ENCODE assay signal across 1 cellular context in the genomic region with DNA sequence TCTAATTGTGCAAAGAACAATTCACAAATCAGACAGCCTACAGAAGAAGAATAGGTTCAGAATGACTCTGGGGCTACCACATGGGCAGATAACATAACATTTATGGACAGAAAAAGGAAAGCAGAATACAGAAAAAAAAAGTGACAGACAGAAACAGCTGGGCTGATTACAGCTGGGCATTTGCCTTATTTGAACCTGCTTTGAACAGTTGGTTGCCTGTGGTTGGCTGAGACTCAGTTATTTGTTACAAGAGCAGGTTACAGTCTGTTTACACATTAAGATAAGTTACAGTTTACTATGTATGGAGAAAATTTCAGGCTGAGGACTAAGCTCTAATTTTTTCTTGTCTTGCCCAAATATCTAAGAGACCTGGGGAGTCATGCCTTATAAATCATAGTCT.
TF ChIP-seq lines count a peak whose summit lies in the region.

No MANE protein-coding gene starts in this region.

TF ChIP-seq in H1, 55 proteins besides CTCF, POLR2A, EP300 and RAD21:
- TF ChIP-seq CHD7 (IDR thresholded peaks at IDR 0.05; ENCODE audit: insufficient replicate concordance, low read length) (no peak), MAX (IDR thresholded peaks at IDR 0.05) (no peak), HDAC6 (IDR thresholded peaks at IDR 0.05; ENCODE audit: low read depth, low read length) (no peak), TEAD4 (IDR thresholded peaks at IDR 0.05; ENCODE audit: low read depth, low read length) (no peak), SAP30 (IDR thresholded peaks at IDR 0.05; ENCODE audit: insufficient read depth, insufficient replicate concordance, low read length) (no peak), EZH2 (IDR thresholded peaks at IDR 0.05; ENCODE audit: low read depth, low read length, severe bottlenecking) (no peak), NANOG (IDR thresholded peaks at IDR 0.05; ENCODE audit: insufficient read depth, low read depth, low read length, poor library complexity, severe bottlenecking) (no peak), BRCA1 (IDR thresholded peaks at IDR 0.05; ENCODE audit: low read depth, low read length) (no peak), CBX5 (IDR thresholded peaks at IDR 0.05; ENCODE audit: low read depth, low read length) (no peak), POLR2AphosphoS5 (IDR thresholded peaks at IDR 0.05; ENCODE audit: low read depth, low read length) (no peak)
